In the genomic region with DNA sequence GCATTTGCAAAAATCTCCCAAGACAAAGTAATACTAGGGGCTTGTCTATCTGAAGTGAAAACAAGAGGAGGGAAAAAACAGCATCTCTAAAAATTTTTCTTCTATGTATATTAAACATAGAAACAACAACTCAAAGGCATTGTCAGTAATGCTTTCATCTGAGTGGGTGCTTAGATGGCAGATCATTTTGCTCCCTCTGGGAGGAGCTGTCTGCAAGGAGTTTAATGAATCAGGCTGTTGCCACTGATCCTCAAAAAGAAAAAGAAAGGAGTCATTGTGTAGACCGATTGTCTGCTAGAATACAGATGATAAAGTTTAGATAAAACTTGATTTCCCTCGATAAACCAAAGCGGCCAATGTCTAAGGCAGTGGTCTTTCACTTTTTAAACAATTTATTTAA, we compare ENCODE assay signal across 8 cellular contexts. TPM values are rescaled to one million over a fixed set of nuclear protein-coding genes. Genes with fewer than 3 reads are reported as not detected.
DNase-seq lines count a peak whose midpoint lies in the region; ATAC-seq and TF ChIP-seq lines count a peak whose summit lies in the region.

No MANE protein-coding gene starts in this region.

- H3K36me3 ChIP-seq in brain microvascular endothelial cell (replicated peaks): no peaks in the 10 kb centered on the region

- no peaks in the 10 kb centered on the region for H3K36me3 Mint-ChIP-seq in activated naive CD4-positive, alpha-beta T cell treated with anti-CD3 and anti-CD28 coated beads, Interleukin-2, amount 10 ng/mL, durations not matched to agents 7 days and 5 days

- in situ Hi-C loops in brain microvascular endothelial cell (cut with HindIII; ENCODE audit: low pct_ligation_motif_present, low sequenced_read_pairs): no loop called here

- no peak overlapping the region for H3K4me3 ChIP-seq in brain microvascular endothelial cell (ENCODE audit: low read depth, low read length)

- DNase-seq in activated naive CD4-positive, alpha-beta T cell treated with anti-CD3 and anti-CD28 coated beads, Interleukin-2, amount 10 ng/mL, durations not matched to agents 7 days and 5 days: peak; percentile 27
- DNase-seq in activated naive CD4-positive, alpha-beta T cell treated with Interleukin-2 at 50 U/mL for 16 hours: no peak
- DNase-seq in NCI-H146 treated with DMSO at 0.1 percent for 48 hours (lab: John Stamatoyannopoulos, UW; ENCODE audit: unreplicated experiment) (peak; percentile 2), brain microvascular endothelial cell (peak; percentile 37), lung microvascular endothelial cell (ENCODE audit: low read depth in 2 of 2) (peak; percentile 47 to 51)
- no peak for DNase-seq in activated effector memory CD4-positive, alpha-beta T cell treated with Interleukin-2 at 50 U/mL for 16 hours

- H3K27me3 ChIP-seq in brain microvascular endothelial cell (replicated peaks): no peaks in the 10 kb centered on the region

- H3K4me1 Mint-ChIP-seq in activated naive CD4-positive, alpha-beta T cell treated with anti-CD3 and anti-CD28 coated beads, Interleukin-2, amount 10 ng/mL, durations not matched to agents 7 days and 5 days: no peaks in the 10 kb centered on the region

- CTCF ChIA-PET in activated naive CD4-positive, alpha-beta T cell treated with anti-CD3 and anti-CD28 coated beads, Interleukin-2, amount 10 ng/mL, durations not matched to agents 7 days and 5 days (lab: Charles Lee): no interaction called here

- no peaks in the 10 kb centered on the region for H3K9me3 Mint-ChIP-seq in activated naive CD4-positive, alpha-beta T cell treated with anti-CD3 and anti-CD28 coated beads, Interleukin-2, amount 10 ng/mL, durations not matched to agents 7 days and 5 days

- H3K27ac Mint-ChIP-seq in activated naive CD4-positive, alpha-beta T cell treated with anti-CD3 and anti-CD28 coated beads, Interleukin-2, amount 10 ng/mL, durations not matched to agents 7 days and 5 days: no peak overlapping the region

- ATAC-seq in GM21360 (IDR thresholded peaks at IDR 0.05; ENCODE audit: unreplicated experiment): no peak
- ATAC-seq in GM21723 (IDR thresholded peaks at IDR 0.05; ENCODE audit: unreplicated experiment): no peak

- peak; percentile 75 for TF ChIP-seq CTCF in brain microvascular endothelial cell (IDR thresholded peaks at IDR 0.05; ENCODE audit: low read depth, low read length, missing control alignments)

- no peak overlapping the region for H3K27ac ChIP-seq in brain microvascular endothelial cell

- peaks cover 11% of the 10 kb centered on the region for H3K27me3 Mint-ChIP-seq in activated naive CD4-positive, alpha-beta T cell treated with anti-CD3 and anti-CD28 coated beads, Interleukin-2, amount 10 ng/mL, durations not matched to agents 7 days and 5 days

- no peak overlapping the region for H3K4me3 Mint-ChIP-seq in activated naive CD4-positive, alpha-beta T cell treated with anti-CD3 and anti-CD28 coated beads, Interleukin-2, amount 10 ng/mL, durations not matched to agents 7 days and 5 days

RNA-seq across cellular contexts. Expression of gene KLHL8, which starts 49.7 kb away (rescaled TPM):
- total RNA-seq in lung microvascular endothelial cell: 6.3 and 7.9 TPM in 2 replicates

RNA-seq across cellular contexts. Expression of gene HSD17B13, which starts 52.5 kb away (rescaled TPM):
- total RNA-seq in lung microvascular endothelial cell: under 0.01 TPM in 2 replicates

Comparison
In these comparisons a context has a peak if more than half of its experiments do, and no peak if none do; other contexts are left out.
1. DNase-seq: peak in activated naive CD4-positive, alpha-beta T cell treated with anti-CD3 and anti-CD28 coated beads, Interleukin-2, amount 10 ng/mL, durations not matched to agents 7 days and 5 days (single experiment), NCI-H146 treated with DMSO at 0.1 percent for 48 hours (single experiment), brain microvascular endothelial cell (single experiment) and lung microvascular endothelial cell (2 of 2); none in activated naive CD4-positive, alpha-beta T cell treated with Interleukin-2 at 50 U/mL for 16 hours (single experiment) and activated effector memory CD4-positive, alpha-beta T cell treated with Interleukin-2 at 50 U/mL for 16 hours (single experiment).